22 cellular contexts compared by ENCODE assay signal in genomic region chr9:133497443-133497842, GRCh38. TPM values are rescaled to one million over a fixed set of nuclear protein-coding genes. Genes with fewer than 3 reads are reported as not detected.
"Had no signal": no experiment of that assay in that cellular context is flagged by ENCODE, and none has a peak within 500 bp of the region (broad histone marks: within the 10 kb centered on the region; RNA-seq: fewer than 3 reads in every experiment).

No MANE protein-coding gene starts in this region.

- ATAC-seq: SK-N-SH treated with all-trans-retinoic acid at 6 μM for 48 hours had no signal

- H3K27ac ChIP-seq: SJCRH30 had no signal

- H3K36me3 ChIP-seq: SJCRH30 had no signal

- DNase-seq: KBM-7, MV-4-11, NCI-H1048, NCI-H1105, NCI-H1417, NCI-H146, NCI-H1694 treated with DMSO at 0.1 percent for 48 hours, NCI-H1930, NCI-H2081, NCI-H2107, NCI-H2227 treated with DMSO at 0.1 percent for 48 hours, NCI-H446, NCI-H510A, NCI-H524 treated with DMSO at 0.1 percent for 48 hours, NCI-H69, NCI-H774, RPMI8226, SHP77 treated with DMSO at 0.1 percent for 48 hours, SJCRH30 had no signal

- H3K27me3 ChIP-seq: SJCRH30 had no signal

- H3K4me3 ChIP-seq: SJCRH30 had no signal

RNA-seq across cellular contexts. Expression of gene MYMK, which starts 27.3 kb away (rescaled TPM):
- total RNA-seq: MCF 10A had no signal

RNA-seq across cellular contexts. Expression of gene ADAMTSL2, which starts 37.1 kb away (rescaled TPM):
- total RNA-seq: LHCN-M2, MCF 10A had no signal
